ENCODE assay signal across 1 cellular context in the genomic region with DNA sequence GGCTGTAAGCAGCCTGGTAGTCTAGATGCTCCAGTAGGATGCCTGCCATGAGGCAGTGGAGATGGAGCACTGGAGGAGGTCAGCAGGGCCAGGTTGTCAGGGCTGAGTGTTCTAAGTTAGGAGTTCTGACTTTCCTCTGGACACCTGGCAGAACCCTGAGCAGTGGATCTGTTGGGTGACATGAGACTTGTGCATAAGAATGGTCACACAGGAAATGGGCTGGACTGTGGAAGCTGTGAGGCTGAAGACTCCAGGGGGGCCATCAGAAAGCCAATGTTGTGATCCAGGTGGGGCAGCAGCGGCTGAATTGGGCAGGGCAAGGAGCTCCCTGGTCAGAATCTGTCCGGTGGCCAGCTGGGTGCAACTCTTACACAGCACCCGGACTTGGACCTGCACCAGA.
TF ChIP-seq lines count a peak whose summit lies in the region.

No MANE protein-coding gene starts in this region.

TF ChIP-seq in H1, 55 proteins besides CTCF, POLR2A, EP300 and RAD21:
- TF ChIP-seq TBP (IDR thresholded peaks at IDR 0.05; ENCODE audit: low read depth, low read length) (no peak), SP4 (IDR thresholded peaks at IDR 0.05; ENCODE audit: low read length) (no peak), ATF3 (IDR thresholded peaks at IDR 0.05; ENCODE audit: insufficient read depth, low read depth, low read length) (no peak), FOSL1 (IDR thresholded peaks at IDR 0.05; ENCODE audit: insufficient read depth, low read depth, low read length) (no peak), NANOG (IDR thresholded peaks at IDR 0.05; ENCODE audit: insufficient read depth, low read depth, low read length, poor library complexity, severe bottlenecking) (no peak)
